16 cellular contexts compared by ENCODE assay signal in genomic region chr10:104293021-104293420, GRCh38. TPM values are rescaled to one million over a fixed set of nuclear protein-coding genes. Genes with fewer than 3 reads are reported as not detected.
DNase-seq lines count a peak whose midpoint lies in the region; ATAC-seq, FAIRE-seq and TF ChIP-seq lines count a peak whose summit lies in the region.
"Had no signal": no experiment of that assay in that cellular context is flagged by ENCODE, and none has a peak within 500 bp of the region (broad histone marks: within the 10 kb centered on the region; RNA-seq: fewer than 3 reads in every experiment).

No MANE protein-coding gene starts in this region.

- H3K4me3 ChIP-seq in BLaER1 (no peak overlapping the region), astrocyte (ENCODE audit: insufficient read depth, low read depth, low read length) (no peak overlapping the region)
- H3K4me3 ChIP-seq: HAP-1 had no signal

- no peaks in the 10 kb centered on the region for H3K9me3 Mint-ChIP-seq in astrocyte (ENCODE audit: unreplicated experiment)
- H3K9me3 Mint-ChIP-seq: activated naive CD4-positive, alpha-beta T cell treated with anti-CD3 and anti-CD28 coated beads, Interleukin-2, amount 10 ng/mL, durations not matched to agents 7 days and 5 days; immature natural killer cell had no signal

- H3K27me3 Mint-ChIP-seq in astrocyte (ENCODE audit: low read depth, unreplicated experiment), result no peaks in the 10 kb centered on the region
- peaks cover 23% of the 10 kb centered on the region for H3K27me3 Mint-ChIP-seq in T-helper 17 cell

- H2AFZ ChIP-seq in astrocyte (ENCODE audit: low read depth, low read length), result no peak overlapping the region

- no peaks in the 10 kb centered on the region for H3K27me3 ChIP-seq in BLaER1
- H3K27me3 ChIP-seq in astrocyte (ENCODE audit: insufficient read depth, low read length), result no peaks in the 10 kb centered on the region

- H3K27ac ChIP-seq in BLaER1 (no peak overlapping the region), astrocyte (ENCODE audit: low read depth, low read length) (no peak overlapping the region)

- no peaks in the 10 kb centered on the region for H4K20me1 ChIP-seq in BLaER1
- H4K20me1 ChIP-seq in astrocyte (ENCODE audit: insufficient read depth, low read length), result no peaks in the 10 kb centered on the region

- DNase-seq in HPDE6-E6E7 (ENCODE audit: extremely low spot score), result peak; percentile 54
- peak; percentile 49 for DNase-seq in astrocyte (ENCODE audit: low read depth)
- peak; percentile 67 for DNase-seq in kidney glomerular epithelial cell (lab: John Stamatoyannopoulos, UW)
- DNase-seq in T-helper 17 cell, result no peak
- no peak for DNase-seq in NCI-H524 (lab: John Stamatoyannopoulos, UW)
- DNase-seq in left colon, result no peak
- no peak for DNase-seq in central memory CD4-positive, alpha-beta T cell
- DNase-seq: activated naive CD4-positive, alpha-beta T cell treated with anti-CD3 and anti-CD28 coated beads, Interleukin-2, amount 10 ng/mL, durations not matched to agents 7 days and 5 days; C1 segment of cervical spinal cord; immature natural killer cell; right cardiac atrium; T-helper 9 cell had no signal

- H3K9me3 ChIP-seq in BLaER1 (no peaks in the 10 kb centered on the region), astrocyte (ENCODE audit: insufficient read depth, low read depth, low read length) (no peaks in the 10 kb centered on the region), T-helper 17 cell (ENCODE audit: control insufficient read depth, low read length, poor library complexity, severe bottlenecking) (no peaks in the 10 kb centered on the region)
- H3K9me3 ChIP-seq: HAP-1 had no signal

- TF ChIP-seq CTCF in astrocyte (IDR thresholded peaks at IDR 0.05; ENCODE audit: insufficient read depth, low read depth, low read length), result no peak

- no peaks in the 10 kb centered on the region for H3K36me3 Mint-ChIP-seq in astrocyte (ENCODE audit: low read depth, unreplicated experiment)
- H3K36me3 Mint-ChIP-seq in T-helper 17 cell (ENCODE audit: low read depth), result no peaks in the 10 kb centered on the region
- H3K36me3 Mint-ChIP-seq: activated naive CD4-positive, alpha-beta T cell treated with anti-CD3 and anti-CD28 coated beads, Interleukin-2, amount 10 ng/mL, durations not matched to agents 7 days and 5 days had no signal

- H3K4me3 Mint-ChIP-seq in astrocyte (ENCODE audit: unreplicated experiment) (no peak overlapping the region), T-helper 17 cell (no peak overlapping the region)
- H3K4me3 Mint-ChIP-seq: activated naive CD4-positive, alpha-beta T cell treated with anti-CD3 and anti-CD28 coated beads, Interleukin-2, amount 10 ng/mL, durations not matched to agents 7 days and 5 days; immature natural killer cell had no signal

- intact Hi-C loops in left colon (cut with DNase I, micrococcal nuclease), result loop anchor here in 1 of 2 donors (5.0 kb wide), 1 partner anchor 59 kb away; the partner anchor contains the start of gene CFAP58

- H3K9ac ChIP-seq in BLaER1 (no peak overlapping the region), astrocyte (ENCODE audit: low read length) (peak overlapping the region; percentile 28)

- H3K36me3 ChIP-seq in BLaER1 (no peaks in the 10 kb centered on the region), astrocyte (ENCODE audit: insufficient read depth, low read length) (no peaks in the 10 kb centered on the region)
- H3K36me3 ChIP-seq: HAP-1 had no signal

- H3K4me1 ChIP-seq in BLaER1, result peaks cover 7% of the 10 kb centered on the region; the same call in 1 of the 2 replicates
- peaks cover 21% of the 10 kb centered on the region for H3K4me1 ChIP-seq in astrocyte (ENCODE audit: insufficient read depth, low read length)

- H3K27ac Mint-ChIP-seq in astrocyte (ENCODE audit: unreplicated experiment) (no peak overlapping the region), T-helper 17 cell (no peak overlapping the region)
- H3K27ac Mint-ChIP-seq: activated naive CD4-positive, alpha-beta T cell treated with anti-CD3 and anti-CD28 coated beads, Interleukin-2, amount 10 ng/mL, durations not matched to agents 7 days and 5 days had no signal

- no peaks in the 10 kb centered on the region for H3K79me2 ChIP-seq in astrocyte (ENCODE audit: insufficient read depth, low read length)

- H3K4me2 ChIP-seq in BLaER1 (peak overlapping the region; percentile 7; the same call in 1 of the 2 replicates), astrocyte (ENCODE audit: low read length) (peak overlapping the region; percentile 27)

- no peak for ATAC-seq in T-helper 17 cell
- no peak for ATAC-seq in left colon
- ATAC-seq: Panc1 had no signal

- FAIRE-seq in astrocyte (lab: Jason Lieb, UNC), result peak; percentile 20
- FAIRE-seq: GM18507 had no signal

- H3K4me1 Mint-ChIP-seq in astrocyte (ENCODE audit: low read depth, unreplicated experiment) (peaks cover 7% of the 10 kb centered on the region), T-helper 17 cell (peaks cover 5% of the 10 kb centered on the region)

RNA-seq across cellular contexts. Expression of gene GSTO2, which starts 24.0 kb away (rescaled TPM):
- total RNA-seq in astrocyte, result 1.2 and 1.9 TPM in 2 replicates
- total RNA-seq in T-helper 17 cell, result 1 to 10 TPM in 1 of 2 donors, under 1 TPM in 1; 0.70 to 1.1 TPM
- total RNA-seq in left colon, result 10 to 100 TPM; 13.7 to 27.9 TPM

RNA-seq across cellular contexts. Expression of gene GSTO1, which starts 38.3 kb away (rescaled TPM):
- total RNA-seq in astrocyte (127 and 131 TPM in 2 replicates), T-helper 17 cell (10 to 100 TPM; 37.9 to 52.6 TPM), left colon (10 to 100 TPM; 67.5 to 71.2 TPM)

RNA-seq across cellular contexts. Expression of gene ITPRIP, which starts 45.2 kb away (rescaled TPM):
- total RNA-seq in astrocyte (21.7 and 21.9 TPM in 2 replicates), T-helper 17 cell (10 to 100 TPM; 30.6 to 47.1 TPM), left colon (1 to 10 TPM; 5.0 to 5.1 TPM)

Comparison
In these comparisons a context has a peak if more than half of its experiments do, and no peak if none do; other contexts are left out.
1. DNase-seq: peak in HPDE6-E6E7 (single experiment), astrocyte (single experiment) and kidney glomerular epithelial cell (single experiment); none in T-helper 17 cell (0 of 3), NCI-H524 (0 of 2), left colon (0 of 2) and central memory CD4-positive, alpha-beta T cell (single experiment).